ENCODE assay signal across 1 cellular context in the genomic region with DNA sequence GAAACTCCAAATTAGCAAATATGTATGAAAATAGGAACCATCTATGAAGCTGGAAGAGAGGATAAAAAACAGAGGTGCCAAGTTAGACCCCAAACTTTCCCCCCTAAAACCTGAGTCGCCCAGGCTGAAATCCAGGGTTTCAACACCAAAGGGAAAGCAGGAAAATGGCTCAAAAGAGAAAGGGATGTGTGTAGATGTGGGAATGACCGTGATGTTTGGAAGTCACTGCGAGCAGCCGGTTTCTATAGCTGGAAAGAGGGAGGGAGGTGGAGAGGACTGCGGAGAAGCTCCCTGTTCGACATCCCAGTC.
TF ChIP-seq lines count a peak whose summit lies in the region.

No MANE protein-coding gene starts in this region.

TF ChIP-seq in WTC11, 78 proteins besides CTCF, POLR2A, EP300 and RAD21 (continued from another document):
- TF ChIP-seq, protein P1, sequence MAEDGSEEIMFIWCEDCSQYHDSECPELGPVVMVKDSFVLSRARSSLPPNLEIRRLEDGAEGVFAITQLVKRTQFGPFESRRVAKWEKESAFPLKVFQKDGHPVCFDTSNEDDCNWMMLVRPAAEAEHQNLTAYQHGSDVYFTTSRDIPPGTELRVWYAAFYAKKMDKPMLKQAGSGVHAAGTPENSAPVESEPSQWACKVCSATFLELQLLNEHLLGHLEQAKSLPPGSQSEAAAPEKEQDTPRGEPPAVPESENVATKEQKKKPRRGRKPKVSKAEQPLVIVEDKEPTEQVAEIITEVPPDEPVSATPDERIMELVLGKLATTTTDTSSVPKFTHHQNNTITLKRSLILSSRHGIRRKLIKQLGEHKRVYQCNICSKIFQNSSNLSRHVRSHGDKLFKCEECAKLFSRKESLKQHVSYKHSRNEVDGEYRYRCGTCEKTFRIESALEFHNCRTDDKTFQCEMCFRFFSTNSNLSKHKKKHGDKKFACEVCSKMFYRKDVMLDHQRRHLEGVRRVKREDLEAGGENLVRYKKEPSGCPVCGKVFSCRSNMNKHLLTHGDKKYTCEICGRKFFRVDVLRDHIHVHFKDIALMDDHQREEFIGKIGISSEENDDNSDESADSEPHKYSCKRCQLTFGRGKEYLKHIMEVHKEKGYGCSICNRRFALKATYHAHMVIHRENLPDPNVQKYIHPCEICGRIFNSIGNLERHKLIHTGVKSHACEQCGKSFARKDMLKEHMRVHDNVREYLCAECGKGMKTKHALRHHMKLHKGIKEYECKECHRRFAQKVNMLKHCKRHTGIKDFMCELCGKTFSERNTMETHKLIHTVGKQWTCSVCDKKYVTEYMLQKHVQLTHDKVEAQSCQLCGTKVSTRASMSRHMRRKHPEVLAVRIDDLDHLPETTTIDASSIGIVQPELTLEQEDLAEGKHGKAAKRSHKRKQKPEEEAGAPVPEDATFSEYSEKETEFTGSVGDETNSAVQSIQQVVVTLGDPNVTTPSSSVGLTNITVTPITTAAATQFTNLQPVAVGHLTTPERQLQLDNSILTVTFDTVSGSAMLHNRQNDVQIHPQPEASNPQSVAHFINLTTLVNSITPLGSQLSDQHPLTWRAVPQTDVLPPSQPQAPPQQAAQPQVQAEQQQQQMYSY (CRISPR knock-in tag; IDR thresholded peaks at IDR 0.05), result no peak
- TF ChIP-seq, protein P2, sequence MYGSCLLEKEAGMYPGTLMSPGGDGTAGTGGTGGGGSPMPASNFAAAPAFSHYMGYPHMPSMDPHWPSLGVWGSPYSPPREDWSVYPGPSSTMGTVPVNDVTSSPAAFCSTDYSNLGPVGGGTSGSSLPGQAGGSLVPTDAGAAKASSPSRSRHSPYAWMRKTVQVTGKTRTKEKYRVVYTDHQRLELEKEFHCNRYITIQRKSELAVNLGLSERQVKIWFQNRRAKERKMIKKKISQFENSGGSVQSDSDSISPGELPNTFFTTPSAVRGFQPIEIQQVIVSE (CRISPR knock-in tag; IDR thresholded peaks at IDR 0.05; ENCODE audit: borderline replicate concordance), result no peak
- TF ChIP-seq RORB (CRISPR knock-in tag; IDR thresholded peaks at IDR 0.05), result no peak
- TF ChIP-seq, protein P3, sequence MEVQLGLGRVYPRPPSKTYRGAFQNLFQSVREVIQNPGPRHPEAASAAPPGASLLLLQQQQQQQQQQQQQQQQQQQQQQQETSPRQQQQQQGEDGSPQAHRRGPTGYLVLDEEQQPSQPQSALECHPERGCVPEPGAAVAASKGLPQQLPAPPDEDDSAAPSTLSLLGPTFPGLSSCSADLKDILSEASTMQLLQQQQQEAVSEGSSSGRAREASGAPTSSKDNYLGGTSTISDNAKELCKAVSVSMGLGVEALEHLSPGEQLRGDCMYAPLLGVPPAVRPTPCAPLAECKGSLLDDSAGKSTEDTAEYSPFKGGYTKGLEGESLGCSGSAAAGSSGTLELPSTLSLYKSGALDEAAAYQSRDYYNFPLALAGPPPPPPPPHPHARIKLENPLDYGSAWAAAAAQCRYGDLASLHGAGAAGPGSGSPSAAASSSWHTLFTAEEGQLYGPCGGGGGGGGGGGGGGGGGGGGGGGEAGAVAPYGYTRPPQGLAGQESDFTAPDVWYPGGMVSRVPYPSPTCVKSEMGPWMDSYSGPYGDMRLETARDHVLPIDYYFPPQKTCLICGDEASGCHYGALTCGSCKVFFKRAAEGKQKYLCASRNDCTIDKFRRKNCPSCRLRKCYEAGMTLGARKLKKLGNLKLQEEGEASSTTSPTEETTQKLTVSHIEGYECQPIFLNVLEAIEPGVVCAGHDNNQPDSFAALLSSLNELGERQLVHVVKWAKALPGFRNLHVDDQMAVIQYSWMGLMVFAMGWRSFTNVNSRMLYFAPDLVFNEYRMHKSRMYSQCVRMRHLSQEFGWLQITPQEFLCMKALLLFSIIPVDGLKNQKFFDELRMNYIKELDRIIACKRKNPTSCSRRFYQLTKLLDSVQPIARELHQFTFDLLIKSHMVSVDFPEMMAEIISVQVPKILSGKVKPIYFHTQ (CRISPR knock-in tag; IDR thresholded peaks at IDR 0.05), result no peak
- TF ChIP-seq, protein P4, sequence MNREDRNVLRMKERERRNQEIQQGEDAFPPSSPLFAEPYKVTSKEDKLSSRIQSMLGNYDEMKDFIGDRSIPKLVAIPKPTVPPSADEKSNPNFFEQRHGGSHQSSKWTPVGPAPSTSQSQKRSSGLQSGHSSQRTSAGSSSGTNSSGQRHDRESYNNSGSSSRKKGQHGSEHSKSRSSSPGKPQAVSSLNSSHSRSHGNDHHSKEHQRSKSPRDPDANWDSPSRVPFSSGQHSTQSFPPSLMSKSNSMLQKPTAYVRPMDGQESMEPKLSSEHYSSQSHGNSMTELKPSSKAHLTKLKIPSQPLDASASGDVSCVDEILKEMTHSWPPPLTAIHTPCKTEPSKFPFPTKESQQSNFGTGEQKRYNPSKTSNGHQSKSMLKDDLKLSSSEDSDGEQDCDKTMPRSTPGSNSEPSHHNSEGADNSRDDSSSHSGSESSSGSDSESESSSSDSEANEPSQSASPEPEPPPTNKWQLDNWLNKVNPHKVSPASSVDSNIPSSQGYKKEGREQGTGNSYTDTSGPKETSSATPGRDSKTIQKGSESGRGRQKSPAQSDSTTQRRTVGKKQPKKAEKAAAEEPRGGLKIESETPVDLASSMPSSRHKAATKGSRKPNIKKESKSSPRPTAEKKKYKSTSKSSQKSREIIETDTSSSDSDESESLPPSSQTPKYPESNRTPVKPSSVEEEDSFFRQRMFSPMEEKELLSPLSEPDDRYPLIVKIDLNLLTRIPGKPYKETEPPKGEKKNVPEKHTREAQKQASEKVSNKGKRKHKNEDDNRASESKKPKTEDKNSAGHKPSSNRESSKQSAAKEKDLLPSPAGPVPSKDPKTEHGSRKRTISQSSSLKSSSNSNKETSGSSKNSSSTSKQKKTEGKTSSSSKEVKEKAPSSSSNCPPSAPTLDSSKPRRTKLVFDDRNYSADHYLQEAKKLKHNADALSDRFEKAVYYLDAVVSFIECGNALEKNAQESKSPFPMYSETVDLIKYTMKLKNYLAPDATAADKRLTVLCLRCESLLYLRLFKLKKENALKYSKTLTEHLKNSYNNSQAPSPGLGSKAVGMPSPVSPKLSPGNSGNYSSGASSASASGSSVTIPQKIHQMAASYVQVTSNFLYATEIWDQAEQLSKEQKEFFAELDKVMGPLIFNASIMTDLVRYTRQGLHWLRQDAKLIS (CRISPR knock-in tag; IDR thresholded peaks at IDR 0.05; ENCODE audit: borderline replicate concordance), result no peak
- no peak for TF ChIP-seq ZBTB21 (CRISPR knock-in tag; IDR thresholded peaks at IDR 0.05; ENCODE audit: borderline replicate concordance)
- TF ChIP-seq, protein P5, sequence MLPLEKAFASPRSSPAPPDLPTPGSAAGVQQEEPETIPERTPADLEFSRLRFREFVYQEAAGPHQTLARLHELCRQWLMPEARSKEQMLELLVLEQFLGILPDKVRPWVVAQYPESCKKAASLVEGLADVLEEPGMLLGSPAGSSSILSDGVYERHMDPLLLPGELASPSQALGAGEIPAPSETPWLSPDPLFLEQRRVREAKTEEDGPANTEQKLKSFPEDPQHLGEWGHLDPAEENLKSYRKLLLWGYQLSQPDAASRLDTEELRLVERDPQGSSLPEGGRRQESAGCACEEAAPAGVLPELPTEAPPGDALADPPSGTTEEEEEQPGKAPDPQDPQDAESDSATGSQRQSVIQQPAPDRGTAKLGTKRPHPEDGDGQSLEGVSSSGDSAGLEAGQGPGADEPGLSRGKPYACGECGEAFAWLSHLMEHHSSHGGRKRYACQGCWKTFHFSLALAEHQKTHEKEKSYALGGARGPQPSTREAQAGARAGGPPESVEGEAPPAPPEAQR (CRISPR knock-in tag; IDR thresholded peaks at IDR 0.05), result no peak
- TF ChIP-seq, protein P6, sequence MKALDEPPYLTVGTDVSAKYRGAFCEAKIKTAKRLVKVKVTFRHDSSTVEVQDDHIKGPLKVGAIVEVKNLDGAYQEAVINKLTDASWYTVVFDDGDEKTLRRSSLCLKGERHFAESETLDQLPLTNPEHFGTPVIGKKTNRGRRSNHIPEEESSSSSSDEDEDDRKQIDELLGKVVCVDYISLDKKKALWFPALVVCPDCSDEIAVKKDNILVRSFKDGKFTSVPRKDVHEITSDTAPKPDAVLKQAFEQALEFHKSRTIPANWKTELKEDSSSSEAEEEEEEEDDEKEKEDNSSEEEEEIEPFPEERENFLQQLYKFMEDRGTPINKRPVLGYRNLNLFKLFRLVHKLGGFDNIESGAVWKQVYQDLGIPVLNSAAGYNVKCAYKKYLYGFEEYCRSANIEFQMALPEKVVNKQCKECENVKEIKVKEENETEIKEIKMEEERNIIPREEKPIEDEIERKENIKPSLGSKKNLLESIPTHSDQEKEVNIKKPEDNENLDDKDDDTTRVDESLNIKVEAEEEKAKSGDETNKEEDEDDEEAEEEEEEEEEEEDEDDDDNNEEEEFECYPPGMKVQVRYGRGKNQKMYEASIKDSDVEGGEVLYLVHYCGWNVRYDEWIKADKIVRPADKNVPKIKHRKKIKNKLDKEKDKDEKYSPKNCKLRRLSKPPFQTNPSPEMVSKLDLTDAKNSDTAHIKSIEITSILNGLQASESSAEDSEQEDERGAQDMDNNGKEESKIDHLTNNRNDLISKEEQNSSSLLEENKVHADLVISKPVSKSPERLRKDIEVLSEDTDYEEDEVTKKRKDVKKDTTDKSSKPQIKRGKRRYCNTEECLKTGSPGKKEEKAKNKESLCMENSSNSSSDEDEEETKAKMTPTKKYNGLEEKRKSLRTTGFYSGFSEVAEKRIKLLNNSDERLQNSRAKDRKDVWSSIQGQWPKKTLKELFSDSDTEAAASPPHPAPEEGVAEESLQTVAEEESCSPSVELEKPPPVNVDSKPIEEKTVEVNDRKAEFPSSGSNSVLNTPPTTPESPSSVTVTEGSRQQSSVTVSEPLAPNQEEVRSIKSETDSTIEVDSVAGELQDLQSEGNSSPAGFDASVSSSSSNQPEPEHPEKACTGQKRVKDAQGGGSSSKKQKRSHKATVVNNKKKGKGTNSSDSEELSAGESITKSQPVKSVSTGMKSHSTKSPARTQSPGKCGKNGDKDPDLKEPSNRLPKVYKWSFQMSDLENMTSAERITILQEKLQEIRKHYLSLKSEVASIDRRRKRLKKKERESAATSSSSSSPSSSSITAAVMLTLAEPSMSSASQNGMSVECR (CRISPR knock-in tag; IDR thresholded peaks at IDR 0.05; ENCODE audit: borderline replicate concordance), result no peak
